Comparison of ENCODE assay signal across 8 cellular contexts in the genomic region with DNA sequence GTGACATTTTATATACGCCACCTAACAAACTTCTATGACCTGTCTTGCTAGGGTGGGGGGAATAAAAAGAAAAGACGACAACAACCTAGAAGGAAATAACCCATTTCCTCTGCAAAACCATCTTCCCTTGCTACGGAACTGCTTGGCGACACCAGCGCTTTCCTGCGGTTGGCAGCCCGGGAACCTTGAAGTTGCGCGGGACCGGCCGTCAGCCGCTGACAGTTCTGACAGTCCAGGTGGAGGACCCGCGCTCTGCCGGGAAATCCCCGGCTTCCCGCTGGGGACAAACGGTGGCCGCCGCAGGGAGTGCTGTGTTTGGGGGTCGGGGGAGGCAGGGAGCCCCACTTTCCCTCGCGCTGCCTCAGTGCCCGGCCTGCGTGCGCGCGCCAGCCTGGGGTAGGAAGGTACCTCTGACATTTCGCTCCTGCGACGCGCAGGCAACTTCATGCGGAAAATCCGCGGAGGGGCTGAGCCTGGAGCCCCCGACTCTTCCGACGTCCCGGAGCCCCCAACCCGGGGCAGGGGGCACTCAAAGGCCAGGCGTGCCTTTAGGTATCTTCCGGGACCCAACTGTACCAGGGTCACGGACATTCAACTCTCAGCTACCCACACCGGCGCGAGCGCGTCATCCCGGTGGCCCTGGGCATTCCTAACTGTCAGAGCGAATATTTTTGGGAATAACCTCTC. TPM values are rescaled to one million over a fixed set of nuclear protein-coding genes. Genes with fewer than 3 reads are reported as not detected.
A peak's percentile ranks its signal among the peaks of the same experiment; 100 is the strongest.
DNase-seq lines count a peak whose midpoint lies in the region; ATAC-seq and TF ChIP-seq lines count a peak whose summit lies in the region.

No MANE protein-coding gene starts in this region.

- no peak overlapping the region for H3K27ac ChIP-seq in mesendoderm (ENCODE audit: low read depth, low read length)

- H4K8ac ChIP-seq in mesendoderm (ENCODE audit: low read depth, low read length): no peak overlapping the region

- H3K36me3 ChIP-seq in mesendoderm (ENCODE audit: control insufficient read depth, insufficient read depth, low read length): no peaks in the 10 kb centered on the region

- DNase-seq in AG10803 (ENCODE audit: low read depth) (no peak), HEK293T (ENCODE audit: extremely low spot score) (peak; percentile 45), choroid plexus epithelial cell (ENCODE audit: low read depth) (peak; percentile 21), mesendoderm (peak; percentile 48)
- peak; percentile 44 for DNase-seq in activated CD4-positive, CD25-positive, alpha-beta regulatory T cell treated with anti-CD3 and anti-CD28 coated beads, Interleukin-2, amount 50 U/mL, for 72 hours
- peak; percentile 18 to 34 for DNase-seq in stimulated activated CD8-positive, alpha-beta memory T cell treated with anti-CD3 and anti-CD28 coated beads, Interleukin-7, amount 100 ng/mL, for 1 hour (ENCODE audit: low read depth in 2 of 2)

- H2BK120ac ChIP-seq in mesendoderm (ENCODE audit: low read depth, low read length): no peak overlapping the region

- H3K56ac ChIP-seq in mesendoderm (ENCODE audit: low read length): peak overlapping the region; percentile 38

- H3K4ac ChIP-seq in mesendoderm (ENCODE audit: low read depth, low read length): no peak overlapping the region

- no peaks in the 10 kb centered on the region for H3K79me1 ChIP-seq in mesendoderm (ENCODE audit: low read length)

- H3K27me3 ChIP-seq in mesendoderm (ENCODE audit: insufficient read depth, low read length, poor library complexity): peaks cover 9% of the 10 kb centered on the region

- H3K9ac ChIP-seq in mesendoderm (ENCODE audit: low read length): peak overlapping the region; percentile 53

- peak overlapping the region; percentile 80 for H3K4me2 ChIP-seq in mesendoderm (ENCODE audit: low read length)

- no peak overlapping the region for H2BK5ac ChIP-seq in mesendoderm (ENCODE audit: low read length)

- no peak for TF ChIP-seq CTCF in AG10803 (conservative IDR thresholded peaks at IDR 0.05; ENCODE audit: low read length)
- TF ChIP-seq CTCF in choroid plexus epithelial cell (conservative IDR thresholded peaks at IDR 0.05; ENCODE audit: low read depth, low read length): no peak

- H2AK5ac ChIP-seq in mesendoderm (ENCODE audit: low read length): no peak overlapping the region

- CTCF ChIA-PET in HEK293T (lab: Yijun Ruan, JAX): interaction anchor here (0.6 to 1.3 kb wide), 3 partner anchors 27 to 1259 kb away, joined by 3 to 4 read pairs (median 3); no protein-coding TSS in a partner anchor

- WGBS in mesendoderm (ENCODE audit: extremely low coverage, insufficient coverage, low lambda C conversion rate): no CpG with 5 or more reads among the region's 50 CpGs

- no peak overlapping the region for H2BK15ac ChIP-seq in mesendoderm (replicated peaks; ENCODE audit: low read depth)

- H3K79me2 ChIP-seq in mesendoderm (ENCODE audit: control insufficient read depth, insufficient read depth, low read length): no peaks in the 10 kb centered on the region

- no peak overlapping the region for H3K23ac ChIP-seq in mesendoderm (ENCODE audit: low read length)

- no peak overlapping the region for H3K18ac ChIP-seq in mesendoderm (ENCODE audit: low read length)

- POLR2A ChIA-PET in HEK293T (lab: Yijun Ruan, JAX): interaction anchor here (0.6 to 1.6 kb wide), 6 partner anchors 18 to 154 kb away, joined by 3 to 8 read pairs (median 3); a partner anchor contains a TSS

- ATAC-seq in HG03439 (IDR thresholded peaks at IDR 0.05; ENCODE audit: unreplicated experiment) (no peak), HG03175 (IDR thresholded peaks at IDR 0.05; ENCODE audit: unreplicated experiment) (no peak)

- H3K4me3 ChIP-seq in AG10803 (ENCODE audit: low read length) (peak overlapping the region; percentile 7; the same call in 1 of the 2 replicates), choroid plexus epithelial cell (ENCODE audit: low read depth, low read length) (peak overlapping the region; percentile 70), mesendoderm (ENCODE audit: low read length) (peak overlapping the region; percentile 22)

- no peaks in the 10 kb centered on the region for H3K4me1 ChIP-seq in mesendoderm (ENCODE audit: control insufficient read depth, low read depth, low read length)

- no peak overlapping the region for H4K5ac ChIP-seq in mesendoderm (ENCODE audit: low read length)

TF ChIP-seq in HEK293T, 16 proteins besides CTCF, POLR2A, EP300 and RAD21:
- TF ChIP-seq L3MBTL2 (conservative IDR thresholded peaks at IDR 0.05): no peak; the same call in none of the 2 replicates
- no peak for TF ChIP-seq ARNT (IDR thresholded peaks at IDR 0.05)
- no peak for TF ChIP-seq FOXA1 (IDR thresholded peaks at IDR 0.05)
- TF ChIP-seq BHLHE40 (IDR thresholded peaks at IDR 0.05; ENCODE audit: borderline replicate concordance): no peak
- no peak for TF ChIP-seq FOXK2 (IDR thresholded peaks at IDR 0.05)
- TF ChIP-seq TARDBP (IDR thresholded peaks at IDR 0.05): no peak
- TF ChIP-seq SUZ12 (IDR thresholded peaks at IDR 0.05): no peak
- TF ChIP-seq HDGF (IDR thresholded peaks at IDR 0.05; ENCODE audit: borderline replicate concordance): no peak
- no peak for TF ChIP-seq SP1 (IDR thresholded peaks at IDR 0.05)
- TF ChIP-seq FOXM1 (IDR thresholded peaks at IDR 0.05; ENCODE audit: borderline replicate concordance): no peak
- no peak for TF ChIP-seq LEF1 (IDR thresholded peaks at IDR 0.05; ENCODE audit: borderline replicate concordance)
- TF ChIP-seq NFRKB (IDR thresholded peaks at IDR 0.05): no peak
- TF ChIP-seq, protein P1, sequence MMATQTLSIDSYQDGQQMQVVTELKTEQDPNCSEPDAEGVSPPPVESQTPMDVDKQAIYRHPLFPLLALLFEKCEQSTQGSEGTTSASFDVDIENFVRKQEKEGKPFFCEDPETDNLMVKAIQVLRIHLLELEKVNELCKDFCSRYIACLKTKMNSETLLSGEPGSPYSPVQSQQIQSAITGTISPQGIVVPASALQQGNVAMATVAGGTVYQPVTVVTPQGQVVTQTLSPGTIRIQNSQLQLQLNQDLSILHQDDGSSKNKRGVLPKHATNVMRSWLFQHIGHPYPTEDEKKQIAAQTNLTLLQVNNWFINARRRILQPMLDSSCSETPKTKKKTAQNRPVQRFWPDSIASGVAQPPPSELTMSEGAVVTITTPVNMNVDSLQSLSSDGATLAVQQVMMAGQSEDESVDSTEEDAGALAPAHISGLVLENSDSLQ (IDR thresholded peaks at IDR 0.05): no peak; the same call in 1 of the 2 replicates
- no peak for TF ChIP-seq CTBP1 (IDR thresholded peaks at IDR 0.05; ENCODE audit: borderline replicate concordance)
- no peak for TF ChIP-seq ZNF384 (IDR thresholded peaks at IDR 0.05)
- TF ChIP-seq ELF4 (IDR thresholded peaks at IDR 0.05): no peak

RNA-seq across cellular contexts. Expression of a gene that starts 0.5 kb away (rescaled TPM):
- 0.15 TPM for polyA plus RNA-seq in mesendoderm (2013, experiment 1 of 2)
- 0.17 TPM for polyA plus RNA-seq in mesendoderm (2013, experiment 2 of 2)

RNA-seq across cellular contexts. Expression of a gene that starts 0.9 kb away (rescaled TPM):
- 1.5 TPM for polyA plus RNA-seq in mesendoderm (2013, experiment 1 of 2)
- 1.6 TPM for polyA plus RNA-seq in mesendoderm (2013, experiment 2 of 2)

RNA-seq across cellular contexts. Expression of a gene that starts 42.6 kb away (rescaled TPM):
- 70.9 TPM for polyA plus RNA-seq in mesendoderm (2013, experiment 1 of 2)
- polyA plus RNA-seq in mesendoderm (2013, experiment 2 of 2): 68.9 TPM

Comparison
In these comparisons a context has a peak if more than half of its experiments do, and no peak if none do; other contexts are left out.
1. H3K4me3 ChIP-seq: peak in every context shown above with its lines; median percentile 70 in choroid plexus epithelial cell; 22 in mesendoderm; 7 in AG10803.